In genomic region chr19:33406521-33407139, GRCh38 we compare ENCODE assay signal across 8 cellular contexts. TPM values are rescaled to one million over a fixed set of nuclear protein-coding genes. Genes with fewer than 3 reads are reported as not detected.
DNase-seq lines count a peak whose midpoint lies in the region; ATAC-seq and TF ChIP-seq lines count a peak whose summit lies in the region.

No MANE protein-coding gene starts in this region.

- no peaks in the 10 kb centered on the region for H3K27me3 ChIP-seq in SJCRH30
- no peaks in the 10 kb centered on the region for H3K27me3 ChIP-seq in gastroesophageal sphincter

- peaks cover 9% of the 10 kb centered on the region; the same call in 1 of the 2 replicates for H3K4me1 ChIP-seq in SJCRH30
- H3K4me1 ChIP-seq in gastroesophageal sphincter = peaks cover 0 to 31% (median 3%) of the 10 kb centered on the region in 3 donors

- H3K9me3 ChIP-seq in SJCRH30 (replicated peaks) = no peaks in the 10 kb centered on the region
- no peaks in the 10 kb centered on the region for H3K9me3 ChIP-seq in gastroesophageal sphincter

- no peak for TF ChIP-seq EP300 in gastroesophageal sphincter (IDR thresholded peaks at IDR 0.05)

- DNase-seq in DMS53 (lab: John Stamatoyannopoulos, UW) = peak; percentile 75
- peak; percentile 56 for DNase-seq in HT1080 (ENCODE audit: low read depth)
- peak; percentile 73 to 86 for DNase-seq in SJCRH30
- DNase-seq in activated effector memory CD4-positive, alpha-beta T cell treated with Interleukin-2 at 50 U/mL for 16 hours = peak; percentile 56
- DNase-seq in pons (ENCODE audit: low spot score) = peak; percentile 42
- peak; percentile 80 for DNase-seq in ureter (ENCODE audit: low spot score)

- ATAC-seq in gastroesophageal sphincter = peak; percentile 35
- ATAC-seq in HG03175 (IDR thresholded peaks at IDR 0.05; ENCODE audit: unreplicated experiment) = no peak

- no peaks in the 10 kb centered on the region for H3K36me3 ChIP-seq in SJCRH30
- H3K36me3 ChIP-seq in gastroesophageal sphincter = peaks cover 0 to 53% of the 10 kb centered on the region in 2 donors

- H3K4me3 ChIP-seq in SJCRH30 (no peak overlapping the region), gastroesophageal sphincter (no peak overlapping the region)

- no peak for TF ChIP-seq POLR2A in gastroesophageal sphincter (IDR thresholded peaks at IDR 0.05)

- WGBS in gastroesophageal sphincter (ENCODE audit: low coverage in 1 of 2), 2 donors = 100% methylated on average over 1 of the region's 13 CpGs; no CpG with 5 or more reads in 1 of the 2 donors

- TF ChIP-seq CTCF in gastroesophageal sphincter (IDR thresholded peaks at IDR 0.05) = peak in 3 of 4 experiments; percentile 90 to 97 (median 96)

- H3K27ac ChIP-seq in SJCRH30 = no peak overlapping the region
- no peak overlapping the region for H3K27ac ChIP-seq in gastroesophageal sphincter

RNA-seq across cellular contexts. Expression of gene CEBPG, which starts 33.1 kb away (rescaled TPM):
- total RNA-seq in HT1080 (2014; rRNA removed; shearing (Covaris generic)) = 17.6 and 19.3 TPM in 2 replicates
- 32.5 and 34.1 TPM in 2 replicates for polyA plus RNA-seq in HT1080 (2015; cell fraction: cytosol; rRNA removed)
- polyA plus RNA-seq in HT1080 (2015; cell fraction: nucleus; rRNA removed) = 18.6 and 18.7 TPM in 2 replicates
- total RNA-seq in SJCRH30 (2014; rRNA removed; shearing (Covaris generic)) = 30.0 and 36.6 TPM in 2 replicates
- total RNA-seq in gastroesophageal sphincter (10 to 100 TPM; 23.8 to 34.9 (median 26.2) TPM), ureter (31.3 TPM)
